12 cellular contexts compared by ENCODE assay signal in genomic region chr12:19894049-19894448, GRCh38.
DNase-seq lines count a peak whose midpoint lies in the region; ATAC-seq and TF ChIP-seq lines count a peak whose summit lies in the region.
"Had no signal": no experiment of that assay in that cellular context is flagged by ENCODE, and none has a peak within 500 bp of the region (broad histone marks: within the 10 kb centered on the region; RNA-seq: fewer than 3 reads in every experiment).

No MANE protein-coding gene starts in this region.

- no peak overlapping the region for H3K4me3 ChIP-seq in AG10803 (ENCODE audit: low read length)

- TF ChIP-seq CTCF in AG10803 (conservative IDR thresholded peaks at IDR 0.05; ENCODE audit: low read length): no peak

- DNase-seq in AG10803 (ENCODE audit: low read depth) (peak; percentile 72), fibroblast of gingiva (ENCODE audit: low read depth) (peak; percentile 85), NCI-H2081 (lab: John Stamatoyannopoulos, UW) (no peak)
- DNase-seq: CD8-positive, alpha-beta memory T cell; NCI-H1048; NCI-H526 treated with DMSO at 0.1 percent for 48 hours; posterior cingulate gyrus had no signal

- ATAC-seq in HG02610 (IDR thresholded peaks at IDR 0.05; ENCODE audit: unreplicated experiment) (peak; percentile 39), SK-N-SH treated with all-trans-retinoic acid at 6 μM for 48 hours (peak; percentile 55), HG02763 (IDR thresholded peaks at IDR 0.05; ENCODE audit: unreplicated experiment) (no peak), GM18870 (IDR thresholded peaks at IDR 0.05; ENCODE audit: unreplicated experiment) (no peak), HG03432 (IDR thresholded peaks at IDR 0.05; ENCODE audit: unreplicated experiment) (no peak)

TF ChIP-seq in SK-N-SH treated with all-trans-retinoic acid at 6 μM for 48 hours, 23 proteins besides CTCF, POLR2A, EP300 and RAD21:
- TF ChIP-seq PATZ1 (CRISPR knock-in tag; IDR thresholded peaks at IDR 0.05; ENCODE audit: borderline replicate concordance) (no peak), ESRRG (CRISPR knock-in tag; IDR thresholded peaks at IDR 0.05) (no peak), ZNF70 (CRISPR knock-in tag; IDR thresholded peaks at IDR 0.05) (no peak), CREB5 (CRISPR knock-in tag; IDR thresholded peaks at IDR 0.05; ENCODE audit: low read depth) (no peak), ZC3H10 (CRISPR knock-in tag; IDR thresholded peaks at IDR 0.05) (peak; percentile 18; the same call in 1 of the 2 replicates), ZFP3 (CRISPR knock-in tag; IDR thresholded peaks at IDR 0.05) (no peak), PPARA (CRISPR knock-in tag; IDR thresholded peaks at IDR 0.05; ENCODE audit: borderline replicate concordance) (no peak), ZNF8 (CRISPR knock-in tag; IDR thresholded peaks at IDR 0.05) (no peak), ISL1 (CRISPR knock-in tag; IDR thresholded peaks at IDR 0.05) (peak; percentile 54; the same call in 1 of the 2 replicates), BACH2 (CRISPR knock-in tag; IDR thresholded peaks at IDR 0.05; ENCODE audit: borderline replicate concordance) (no peak), ARNTL (CRISPR knock-in tag; IDR thresholded peaks at IDR 0.05; ENCODE audit: borderline replicate concordance, low read depth) (no peak)

Comparison
In these comparisons a context has a peak if more than half of its experiments do, and no peak if none do; other contexts are left out.
1. DNase-seq: peak in AG10803 (single experiment) and fibroblast of gingiva (single experiment); none in NCI-H2081 (0 of 2).
2. ATAC-seq: peak in HG02610 (single experiment) and SK-N-SH treated with all-trans-retinoic acid at 6 μM for 48 hours (single experiment); none in HG02763 (single experiment), GM18870 (single experiment) and HG03432 (single experiment).